In genomic region chr2:42569883-42570282, GRCh38 we compare ENCODE assay signal across 8 cellular contexts. TPM values are rescaled to one million over a fixed set of nuclear protein-coding genes. Genes with fewer than 3 reads are reported as not detected.
A peak's percentile ranks its signal among the peaks of the same experiment; 100 is the strongest.
DNase-seq lines count a peak whose midpoint lies in the region; ATAC-seq, FAIRE-seq and TF ChIP-seq lines count a peak whose summit lies in the region.

No MANE protein-coding gene starts in this region.

- no peaks in the 10 kb centered on the region for H4K20me1 ChIP-seq in keratinocyte (ENCODE audit: control insufficient read depth, extremely low read depth, insufficient read depth, low read length)

- H3K27ac Mint-ChIP-seq in activated CD4-positive, alpha-beta T cell treated with anti-CD3 and anti-CD28 coated beads, Interleukin-2, amount 10 ng/mL, durations not matched to agents 7 days and 5 days, result peak overlapping the region; percentile 96
- H3K27ac Mint-ChIP-seq in activated T-helper 17 cell treated with anti-CD3 and anti-CD28 coated beads, Interleukin-2, amount 50 U/mL, for 72 hours, result peak overlapping the region; percentile 93

- no peak for ATAC-seq in activated T-helper 17 cell treated with anti-CD3 and anti-CD28 coated beads, Interleukin-2, amount 50 U/mL, for 72 hours (replicated peaks)

- H3K9me1 ChIP-seq in keratinocyte (ENCODE audit: control insufficient read depth, extremely low read depth, insufficient read depth, low read length), result no peaks in the 10 kb centered on the region

- WGBS in suprapubic skin, result 43% methylated on average over 4 of the region's 4 CpGs

- POLR2A ChIA-PET in activated CD4-positive, alpha-beta T cell treated with anti-CD3 and anti-CD28 coated beads, Interleukin-2, amount 10 ng/mL, durations not matched to agents 7 days and 5 days (lab: Charles Lee), result no interaction called here

- H3K36me3 ChIP-seq in keratinocyte (ENCODE audit: control insufficient read depth in 2 of 2, extremely low read depth in 1 of 2, insufficient read depth in 2 of 2, low read length in 2 of 2), result peaks cover 0 to 3% of the 10 kb centered on the region in 2 experiments
- peaks cover 6% of the 10 kb centered on the region for H3K36me3 ChIP-seq in suprapubic skin

- H3K27me3 Mint-ChIP-seq in activated CD4-positive, alpha-beta T cell treated with anti-CD3 and anti-CD28 coated beads, Interleukin-2, amount 10 ng/mL, durations not matched to agents 7 days and 5 days, result no peaks in the 10 kb centered on the region
- no peaks in the 10 kb centered on the region for H3K27me3 Mint-ChIP-seq in activated T-helper 17 cell treated with anti-CD3 and anti-CD28 coated beads, Interleukin-2, amount 50 U/mL, for 72 hours

- H3K9me3 ChIP-seq in keratinocyte (ENCODE audit: control insufficient read depth, low read depth, low read length) (no peaks in the 10 kb centered on the region), suprapubic skin (no peaks in the 10 kb centered on the region)

- peaks cover 12% of the 10 kb centered on the region for H3K79me2 ChIP-seq in keratinocyte (ENCODE audit: control insufficient read depth, insufficient read depth, low read length)

- no peak for DNase-seq in activated CD4-positive, alpha-beta T cell treated with anti-CD3 and anti-CD28 coated beads, Interleukin-2, amount 10 ng/mL, durations not matched to agents 7 days and 5 days
- no peak for DNase-seq in activated CD4-positive, alpha-beta T cell treated with anti-CD3 and anti-CD28 coated beads for 4 hours
- DNase-seq in keratinocyte (ENCODE audit: low read depth, low spot score) (no peak), suprapubic skin (ENCODE audit: low spot score in 2 of 2) (no peak), SW 1271 (lab: John Stamatoyannopoulos, UW) (no peak)
- no peak for DNase-seq in activated effector memory CD4-positive, alpha-beta T cell treated with anti-CD3 and anti-CD28 coated beads, Interleukin-2, amount 50 U/mL, for 16 hours
- DNase-seq in central memory CD4-positive, alpha-beta T cell, result no peak

- TF ChIP-seq EP300 in suprapubic skin (IDR thresholded peaks at IDR 0.05), result no peak

- H3K4me1 Mint-ChIP-seq in activated CD4-positive, alpha-beta T cell treated with anti-CD3 and anti-CD28 coated beads, Interleukin-2, amount 10 ng/mL, durations not matched to agents 7 days and 5 days, result peaks cover 37% of the 10 kb centered on the region
- peaks cover 11% of the 10 kb centered on the region for H3K4me1 Mint-ChIP-seq in activated T-helper 17 cell treated with anti-CD3 and anti-CD28 coated beads, Interleukin-2, amount 50 U/mL, for 72 hours

- CTCF ChIA-PET in activated CD4-positive, alpha-beta T cell treated with anti-CD3 and anti-CD28 coated beads, Interleukin-2, amount 10 ng/mL, durations not matched to agents 7 days and 5 days (lab: Charles Lee), result interaction anchor here (0.6 kb wide), 1 partner anchor 81 kb away, joined by 3 read pairs; no protein-coding TSS in a partner anchor

- H2AFZ ChIP-seq in keratinocyte (ENCODE audit: control insufficient read depth, low read length), result no peak overlapping the region

- peak overlapping the region; percentile 82 for H3K4me3 Mint-ChIP-seq in activated CD4-positive, alpha-beta T cell treated with anti-CD3 and anti-CD28 coated beads, Interleukin-2, amount 10 ng/mL, durations not matched to agents 7 days and 5 days
- peak overlapping the region; percentile 86 for H3K4me3 Mint-ChIP-seq in activated T-helper 17 cell treated with anti-CD3 and anti-CD28 coated beads, Interleukin-2, amount 50 U/mL, for 72 hours

- H3K4me1 ChIP-seq in keratinocyte (ENCODE audit: control insufficient read depth, extremely low read depth, insufficient read depth, low read length) (peaks cover 6% of the 10 kb centered on the region), suprapubic skin (peaks cover 30% of the 10 kb centered on the region)

- H3K27me3 ChIP-seq in keratinocyte (ENCODE audit: control insufficient read depth, extremely low read depth, insufficient read depth, low read length), result no peaks in the 10 kb centered on the region
- H3K27me3 ChIP-seq in suprapubic skin, result no peaks in the 10 kb centered on the region

- peak overlapping the region; percentile 78 for H3K9ac ChIP-seq in keratinocyte (ENCODE audit: control insufficient read depth, extremely low read depth, insufficient read depth, low read length)

- TF ChIP-seq CTCF in keratinocyte (optimal IDR thresholded peaks at IDR 0.05 in 1 of 3, IDR thresholded peaks at IDR 0.05 in 1 of 3, conservative IDR thresholded peaks at IDR 0.05 in 1 of 3; ENCODE audit: extremely low read depth in 1 of 3, insufficient read depth in 2 of 3, low read length in 3 of 3) (no peak), suprapubic skin (IDR thresholded peaks at IDR 0.05) (no peak)

- no peak for TF ChIP-seq POLR2A in suprapubic skin (IDR thresholded peaks at IDR 0.05)

- no peak for FAIRE-seq in keratinocyte (lab: Jason Lieb, UNC)

- H3K9me3 Mint-ChIP-seq in activated CD4-positive, alpha-beta T cell treated with anti-CD3 and anti-CD28 coated beads, Interleukin-2, amount 10 ng/mL, durations not matched to agents 7 days and 5 days, result no peaks in the 10 kb centered on the region
- H3K9me3 Mint-ChIP-seq in activated T-helper 17 cell treated with anti-CD3 and anti-CD28 coated beads, Interleukin-2, amount 50 U/mL, for 72 hours, result no peaks in the 10 kb centered on the region

- H3K27ac ChIP-seq in keratinocyte (ENCODE audit: control insufficient read depth, insufficient read depth, low read length) (no peak overlapping the region), suprapubic skin (no peak overlapping the region)

- H3K4me3 ChIP-seq in keratinocyte (ENCODE audit: control insufficient read depth in 2 of 3, extremely low read depth in 1 of 3, insufficient read depth in 2 of 3, low read depth in 1 of 3, low read length in 3 of 3), result peak overlapping the region; percentile 70 to 83 (median 81)
- H3K4me3 ChIP-seq in suprapubic skin, result peak overlapping the region; percentile 90

- dilution Hi-C loops in keratinocyte (cut with MboI; ENCODE audit: extremely low pct_ligation_motif_present, low sequenced_read_pairs), result no loop called here

- peaks cover 14% of the 10 kb centered on the region for H3K36me3 Mint-ChIP-seq in activated CD4-positive, alpha-beta T cell treated with anti-CD3 and anti-CD28 coated beads, Interleukin-2, amount 10 ng/mL, durations not matched to agents 7 days and 5 days (ENCODE audit: low read depth)
- peaks cover 22% of the 10 kb centered on the region for H3K36me3 Mint-ChIP-seq in activated T-helper 17 cell treated with anti-CD3 and anti-CD28 coated beads, Interleukin-2, amount 50 U/mL, for 72 hours (ENCODE audit: low read depth)

- peak overlapping the region; percentile 90 for H3K4me2 ChIP-seq in keratinocyte (ENCODE audit: control insufficient read depth, extremely low read depth, insufficient read depth, low read depth, low read length)

RNA-seq across cellular contexts. Expression of gene MTA3, which starts 1.5 kb away (rescaled TPM):
- total RNA-seq in activated CD4-positive, alpha-beta T cell treated with anti-CD3 and anti-CD28 coated beads, Interleukin-2, amount 10 ng/mL, durations not matched to agents 7 days and 5 days, result 10 to 100 TPM; 34.5 to 36.5 TPM
- 10 to 100 TPM; 22.7 to 30.9 TPM for total RNA-seq in activated T-helper 17 cell treated with anti-CD3 and anti-CD28 coated beads, Interleukin-2, amount 50 U/mL, for 72 hours
- polyA plus RNA-seq in keratinocyte, result 24.3 to 34.3 TPM (median 29.4 TPM) in 3 replicates
- polyA plus RNA-seq in keratinocyte (2011; ENCODE audit: low read depth), result 125 TPM
- 25.6 and 37.2 TPM in 2 replicates for polyA plus RNA-seq in keratinocyte (2011; cell fraction: cytosol; rRNA removed)
- polyA plus RNA-seq in keratinocyte (2011; cell fraction: nucleus; rRNA removed), result 33.4 and 35.3 TPM in 2 replicates
- 20.4 and 26.5 TPM in 2 replicates for polyA plus RNA-seq in keratinocyte (2012; ENCODE audit: low replicate concordance)
- 18.6 to 31.7 TPM (median 21.8 TPM) in 3 replicates for polyA minus RNA-seq in keratinocyte
- 10.9 TPM for polyA minus RNA-seq in keratinocyte (2011; cell fraction: cytosol; rRNA and poly(A)+ RNA removed)
- 13.5 and 29.2 TPM in 2 replicates for polyA minus RNA-seq in keratinocyte (2011; cell fraction: nucleus; rRNA and poly(A)+ RNA removed)
- total RNA-seq in suprapubic skin, result 10 to 100 TPM; 29.6 to 81.9 (median 30.3) TPM
